8 cellular contexts compared by ENCODE assay signal in genomic region chr2:96760986-96761832, GRCh38. TPM values are rescaled to one million over a fixed set of nuclear protein-coding genes. Genes with fewer than 3 reads are reported as not detected.
DNase-seq lines count a peak whose midpoint lies in the region; ATAC-seq and TF ChIP-seq lines count a peak whose summit lies in the region.

No MANE protein-coding gene starts in this region.

- H3K79me2 ChIP-seq in DND-41 (ENCODE audit: insufficient read depth, low read length) = peaks cover 39% of the 10 kb centered on the region

- no peaks in the 10 kb centered on the region for H3K9me3 Mint-ChIP-seq in stimulated activated naive CD8-positive, alpha-beta T cell treated with anti-CD3 and anti-CD28 coated beads, Interleukin-15, amount 100 ng/mL, for 72 hours

- peak overlapping the region; percentile 62 for H3K27ac ChIP-seq in DND-41 (ENCODE audit: low read length)

- peak overlapping the region; percentile 81 to 86 for H3K4me3 Mint-ChIP-seq in stimulated activated naive CD8-positive, alpha-beta T cell treated with anti-CD3 and anti-CD28 coated beads, Interleukin-15, amount 100 ng/mL, for 72 hours

- in situ Hi-C loops in astrocyte of the cerebellum (cut with HindIII; ENCODE audit: low sequenced_read_pairs) = no loop called here

- H3K36me3 ChIP-seq in DND-41 (ENCODE audit: insufficient read depth, low read length) = no peaks in the 10 kb centered on the region
- no peaks in the 10 kb centered on the region for H3K36me3 ChIP-seq in kidney epithelial cell (ENCODE audit: control insufficient read depth, insufficient read depth, low read length)

- DNase-seq in DND-41 = no peak
- no peak for DNase-seq in LNCaP clone FGC (ENCODE audit: low read depth)
- no peak for DNase-seq in astrocyte of the cerebellum (ENCODE audit: low read depth)
- no peak for DNase-seq in kidney epithelial cell (ENCODE audit: low read depth)
- no peak for DNase-seq in stimulated activated naive CD8-positive, alpha-beta T cell treated with anti-CD3 and anti-CD28 coated beads, Interleukin-15, amount 100 ng/mL, for 72 hours
- no peak for DNase-seq in iPS-NIHi7 (ENCODE audit: extremely low spot score)

- H3K9ac ChIP-seq in DND-41 (ENCODE audit: low read depth, low read length) = peak overlapping the region; percentile 54

- no peaks in the 10 kb centered on the region for H3K9me3 ChIP-seq in DND-41 (ENCODE audit: insufficient read depth, low read length, severe bottlenecking)

- H3K4me3 ChIP-seq in DND-41 (ENCODE audit: low read depth in 1 of 2, low read length in 2 of 2) (peak overlapping the region; percentile 16 to 65; a peak in 3 of 4 replicates), LNCaP clone FGC (ENCODE audit: low read depth, low read length) (peak overlapping the region; percentile 72), astrocyte of the cerebellum (ENCODE audit: low read depth, low read length) (peak overlapping the region; percentile 55), kidney epithelial cell (ENCODE audit: low read depth, low read length) (peak overlapping the region; percentile 74)

- peak; percentile 57 for ATAC-seq in DND-41 (ENCODE audit: insufficient read depth, low read depth)
- ATAC-seq in GM21390 (IDR thresholded peaks at IDR 0.05; ENCODE audit: unreplicated experiment) = peak; percentile 8
- ATAC-seq in stimulated activated naive CD8-positive, alpha-beta T cell treated with anti-CD3 and anti-CD28 coated beads, Interleukin-15, amount 100 ng/mL, for 72 hours = peak; percentile 82
- no peak for ATAC-seq in GM18519 (IDR thresholded peaks at IDR 0.05; ENCODE audit: low FRiP score, unreplicated experiment)

- peak overlapping the region; percentile 94 for H3K4me2 ChIP-seq in DND-41 (ENCODE audit: insufficient read depth, low read length)

- H3K27me3 ChIP-seq in DND-41 (ENCODE audit: insufficient read depth, low read length, poor library complexity) = no peaks in the 10 kb centered on the region
- no peaks in the 10 kb centered on the region for H3K27me3 ChIP-seq in kidney epithelial cell (ENCODE audit: control insufficient read depth, insufficient read depth, low read length)

- peak; percentile 77 for TF ChIP-seq CTCF in DND-41 (IDR thresholded peaks at IDR 0.05; ENCODE audit: borderline replicate concordance, extremely low read depth, low read length, poor library complexity, severe bottlenecking)
- TF ChIP-seq CTCF in LNCaP clone FGC (IDR thresholded peaks at IDR 0.05; ENCODE audit: control insufficient read depth, extremely low read depth, insufficient read depth) = peak; percentile 60
- TF ChIP-seq CTCF in astrocyte of the cerebellum (IDR thresholded peaks at IDR 0.05; ENCODE audit: low read depth, low read length, missing control alignments) = peak; percentile 34
- peak; percentile 28 for TF ChIP-seq CTCF in kidney epithelial cell (IDR thresholded peaks at IDR 0.05; ENCODE audit: insufficient read depth, low read length, poor library complexity, severe bottlenecking)

- peaks cover 55% of the 10 kb centered on the region for H3K4me1 Mint-ChIP-seq in stimulated activated naive CD8-positive, alpha-beta T cell treated with anti-CD3 and anti-CD28 coated beads, Interleukin-15, amount 100 ng/mL, for 72 hours

- H2AFZ ChIP-seq in DND-41 (ENCODE audit: low read depth, low read length) = peak overlapping the region; percentile 69

- no peaks in the 10 kb centered on the region for H3K27me3 Mint-ChIP-seq in stimulated activated naive CD8-positive, alpha-beta T cell treated with anti-CD3 and anti-CD28 coated beads, Interleukin-15, amount 100 ng/mL, for 72 hours

- H3K27ac Mint-ChIP-seq in stimulated activated naive CD8-positive, alpha-beta T cell treated with anti-CD3 and anti-CD28 coated beads, Interleukin-15, amount 100 ng/mL, for 72 hours = peak overlapping the region; percentile 52 to 85

- H3K4me1 ChIP-seq in DND-41 (ENCODE audit: insufficient read depth, low read length) = peaks cover 58% of the 10 kb centered on the region

- no peaks in the 10 kb centered on the region for H4K20me1 ChIP-seq in DND-41 (ENCODE audit: insufficient read depth, low read length)

RNA-seq across cellular contexts. Expression of gene CNNM4, which starts 0.5 kb away (rescaled TPM):
- 7.9 and 8.2 TPM in 2 replicates for total RNA-seq in kidney epithelial cell

RNA-seq across cellular contexts. Expression of gene LMAN2L, which starts 21.3 kb away (rescaled TPM):
- total RNA-seq in kidney epithelial cell = 14.2 and 15.7 TPM in 2 replicates

RNA-seq across cellular contexts. Expression of gene CNNM3, which starts 54.9 kb away (rescaled TPM):
- total RNA-seq in kidney epithelial cell = 9.2 and 11.1 TPM in 2 replicates
